Comparison of ENCODE assay signal across 1 cellular context in genomic region chr7:26686448-26686981, GRCh38.
A peak's percentile ranks its signal among the peaks of the same experiment; 100 is the strongest.
TF ChIP-seq lines count a peak whose summit lies in the region.

No MANE protein-coding gene starts in this region.

TF ChIP-seq in HepG2, 621 proteins besides CTCF, POLR2A, EP300 and RAD21 (continued from another document and continues in another):
- TF ChIP-seq RFXANK (CRISPR knock-in tag; IDR thresholded peaks at IDR 0.05) (no peak), ZNF34 (CRISPR knock-in tag; IDR thresholded peaks at IDR 0.05; ENCODE audit: borderline replicate concordance) (no peak), PHF5A (CRISPR knock-in tag; IDR thresholded peaks at IDR 0.05; ENCODE audit: low read depth, unreplicated experiment) (no peak), FOXK2 (IDR thresholded peaks at IDR 0.05) (no peak), RORA (CRISPR knock-in tag; IDR thresholded peaks at IDR 0.05) (no peak), CEBPZ (IDR thresholded peaks at IDR 0.05; ENCODE audit: low read length) (no peak), ZNF496 (CRISPR knock-in tag; IDR thresholded peaks at IDR 0.05; ENCODE audit: insufficient replicate concordance) (no peak), ZNF530 (CRISPR knock-in tag; IDR thresholded peaks at IDR 0.05; ENCODE audit: low read depth) (no peak), ARNT2 (CRISPR knock-in tag; IDR thresholded peaks at IDR 0.05; ENCODE audit: low read depth) (no peak), ZNF790 (CRISPR knock-in tag; IDR thresholded peaks at IDR 0.05; ENCODE audit: borderline replicate concordance) (no peak), ZUFSP (CRISPR knock-in tag; IDR thresholded peaks at IDR 0.05; ENCODE audit: borderline replicate concordance) (no peak), MYNN (CRISPR knock-in tag; IDR thresholded peaks at IDR 0.05; ENCODE audit: low read depth) (no peak), ZNF30 (CRISPR knock-in tag; IDR thresholded peaks at IDR 0.05) (no peak), AGO1 (IDR thresholded peaks at IDR 0.05; ENCODE audit: low read depth, low read length, poor library complexity, severe bottlenecking) (no peak), ELK4 (CRISPR knock-in tag; IDR thresholded peaks at IDR 0.05; ENCODE audit: borderline replicate concordance) (no peak), PTBP1 (IDR thresholded peaks at IDR 0.05; ENCODE audit: low read depth, low read length, poor library complexity, severe bottlenecking) (no peak), ZNF792 (CRISPR knock-in tag; IDR thresholded peaks at IDR 0.05) (no peak), KDM3A (CRISPR knock-in tag; IDR thresholded peaks at IDR 0.05; ENCODE audit: low read depth) (no peak), ZNF562 (CRISPR knock-in tag; IDR thresholded peaks at IDR 0.05; ENCODE audit: borderline replicate concordance) (no peak), ZNF619 (CRISPR knock-in tag; IDR thresholded peaks at IDR 0.05) (no peak), TP53 (CRISPR knock-in tag; conservative IDR thresholded peaks at IDR 0.05) (no peak), ZBTB44 (CRISPR knock-in tag; IDR thresholded peaks at IDR 0.05) (no peak), ARID4A (CRISPR knock-in tag; IDR thresholded peaks at IDR 0.05; ENCODE audit: borderline replicate concordance) (no peak), ZFX (CRISPR knock-in tag; IDR thresholded peaks at IDR 0.05; ENCODE audit: low read depth) (peak; percentile 29; the same call in 1 of the 2 replicates), GFI1 (CRISPR knock-in tag; IDR thresholded peaks at IDR 0.05; ENCODE audit: borderline replicate concordance) (no peak), KDM2A (CRISPR knock-in tag; IDR thresholded peaks at IDR 0.05; ENCODE audit: borderline replicate concordance, low read depth) (no peak), BATF2 (CRISPR knock-in tag; IDR thresholded peaks at IDR 0.05) (no peak), ZBTB38 (CRISPR knock-in tag; IDR thresholded peaks at IDR 0.05) (no peak), ATM (IDR thresholded peaks at IDR 0.05; ENCODE audit: borderline replicate concordance) (no peak), THAP7 (CRISPR knock-in tag; IDR thresholded peaks at IDR 0.05) (no peak), BRF2 (CRISPR knock-in tag; IDR thresholded peaks at IDR 0.05) (no peak), NONO (IDR thresholded peaks at IDR 0.05) (no peak), NONO (CRISPR knock-in tag; conservative IDR thresholded peaks at IDR 0.05) (no peak), FOXK1 (CRISPR knock-in tag; IDR thresholded peaks at IDR 0.05; ENCODE audit: borderline replicate concordance, low read depth) (no peak), ZBTB3 (CRISPR knock-in tag; IDR thresholded peaks at IDR 0.05; ENCODE audit: borderline replicate concordance, low read depth) (no peak), TBX2 (CRISPR knock-in tag; IDR thresholded peaks at IDR 0.05; ENCODE audit: borderline replicate concordance) (no peak), NCOA5 (CRISPR knock-in tag; IDR thresholded peaks at IDR 0.05) (no peak), ZNF564 (CRISPR knock-in tag; IDR thresholded peaks at IDR 0.05) (no peak), DR1 (CRISPR knock-in tag; IDR thresholded peaks at IDR 0.05) (no peak), SMC3 (IDR thresholded peaks at IDR 0.05; ENCODE audit: low read length) (peak; percentile 39; the same call in 1 of the 2 replicates), STAG1 (CRISPR knock-in tag; IDR thresholded peaks at IDR 0.05) (peak; percentile 58), ZNF781 (CRISPR knock-in tag; IDR thresholded peaks at IDR 0.05; ENCODE audit: borderline replicate concordance, not compliant biosample characterization) (no peak), ARHGAP35 (CRISPR knock-in tag; IDR thresholded peaks at IDR 0.05; ENCODE audit: borderline replicate concordance) (no peak), ZNF17 (CRISPR knock-in tag; IDR thresholded peaks at IDR 0.05) (no peak), MIER3 (CRISPR knock-in tag; IDR thresholded peaks at IDR 0.05; ENCODE audit: borderline replicate concordance) (no peak), SOX13 (IDR thresholded peaks at IDR 0.05) (no peak), SOX13 (CRISPR knock-in tag; conservative IDR thresholded peaks at IDR 0.05 in 1 of 2, IDR thresholded peaks at IDR 0.05 in 1 of 2) (no peak), ZNF780A (CRISPR knock-in tag; IDR thresholded peaks at IDR 0.05) (no peak)
- TF ChIP-seq, protein P1, sequence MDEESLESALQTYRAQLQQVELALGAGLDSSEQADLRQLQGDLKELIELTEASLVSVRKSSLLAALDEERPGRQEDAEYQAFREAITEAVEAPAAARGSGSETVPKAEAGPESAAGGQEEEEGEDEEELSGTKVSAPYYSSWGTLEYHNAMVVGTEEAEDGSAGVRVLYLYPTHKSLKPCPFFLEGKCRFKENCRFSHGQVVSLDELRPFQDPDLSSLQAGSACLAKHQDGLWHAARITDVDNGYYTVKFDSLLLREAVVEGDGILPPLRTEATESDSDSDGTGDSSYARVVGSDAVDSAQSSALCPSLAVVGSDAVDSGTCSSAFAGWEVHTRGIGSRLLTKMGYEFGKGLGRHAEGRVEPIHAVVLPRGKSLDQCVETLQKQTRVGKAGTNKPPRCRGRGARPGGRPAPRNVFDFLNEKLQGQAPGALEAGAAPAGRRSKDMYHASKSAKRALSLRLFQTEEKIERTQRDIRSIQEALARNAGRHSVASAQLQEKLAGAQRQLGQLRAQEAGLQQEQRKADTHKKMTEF (CRISPR knock-in tag; IDR thresholded peaks at IDR 0.05) = peak; percentile 42
- TF ChIP-seq, protein P2, sequence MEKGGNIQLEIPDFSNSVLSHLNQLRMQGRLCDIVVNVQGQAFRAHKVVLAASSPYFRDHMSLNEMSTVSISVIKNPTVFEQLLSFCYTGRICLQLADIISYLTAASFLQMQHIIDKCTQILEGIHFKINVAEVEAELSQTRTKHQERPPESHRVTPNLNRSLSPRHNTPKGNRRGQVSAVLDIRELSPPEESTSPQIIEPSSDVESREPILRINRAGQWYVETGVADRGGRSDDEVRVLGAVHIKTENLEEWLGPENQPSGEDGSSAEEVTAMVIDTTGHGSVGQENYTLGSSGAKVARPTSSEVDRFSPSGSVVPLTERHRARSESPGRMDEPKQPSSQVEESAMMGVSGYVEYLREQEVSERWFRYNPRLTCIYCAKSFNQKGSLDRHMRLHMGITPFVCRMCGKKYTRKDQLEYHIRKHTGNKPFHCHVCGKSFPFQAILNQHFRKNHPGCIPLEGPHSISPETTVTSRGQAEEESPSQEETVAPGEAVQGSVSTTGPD (CRISPR knock-in tag; IDR thresholded peaks at IDR 0.05) = no peak
- TF ChIP-seq, protein P3, sequence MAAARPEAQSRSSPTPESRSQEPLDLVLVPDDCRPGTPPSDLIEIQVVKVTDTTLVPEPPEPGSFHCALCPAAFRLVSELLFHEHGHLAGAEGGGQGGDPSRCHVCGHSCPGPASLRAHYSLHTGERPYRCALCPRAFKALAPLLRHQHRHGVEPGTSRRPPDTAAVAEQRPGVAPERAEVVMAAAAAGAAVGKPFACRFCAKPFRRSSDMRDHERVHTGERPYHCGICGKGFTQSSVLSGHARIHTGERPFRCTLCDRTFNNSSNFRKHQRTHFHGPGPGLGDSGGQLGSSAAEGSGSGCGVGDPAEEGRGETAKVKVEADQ (CRISPR knock-in tag; IDR thresholded peaks at IDR 0.05; ENCODE audit: borderline replicate concordance) = no peak
